Comparison of ENCODE assay signal across 15 cellular contexts in the genomic region with DNA sequence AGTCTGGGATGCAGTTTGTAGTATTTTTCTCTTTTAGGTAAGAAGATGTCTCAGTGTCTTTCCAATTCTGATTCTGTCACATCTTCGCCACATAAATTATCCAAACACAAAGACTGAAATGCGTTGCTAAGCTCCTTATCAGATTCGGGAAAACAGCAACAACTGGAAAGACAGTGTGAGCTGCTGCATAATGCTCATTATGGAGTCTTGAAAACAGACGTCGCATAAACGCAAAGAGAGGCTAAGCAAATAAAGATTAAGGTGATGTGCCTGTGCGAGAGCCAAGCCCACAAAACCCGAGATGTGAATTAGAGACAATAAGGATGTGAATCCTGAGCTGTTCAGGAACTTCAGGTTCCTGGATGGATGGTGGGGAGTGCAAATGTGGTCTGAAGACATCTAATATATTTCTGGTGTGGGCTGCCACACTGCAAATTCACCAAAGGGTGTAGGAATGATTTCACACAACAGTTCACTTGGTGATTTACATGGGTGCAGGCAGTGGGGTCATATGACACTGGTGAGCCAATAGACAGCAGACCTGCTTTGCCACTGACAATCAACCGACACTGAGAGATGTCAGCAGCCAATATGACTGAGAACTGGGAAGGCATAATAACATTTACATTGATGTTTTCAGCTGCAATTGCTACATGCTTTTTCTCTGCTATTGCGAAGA.
A peak's percentile ranks its signal among the peaks of the same experiment; 100 is the strongest.
DNase-seq lines count a peak whose midpoint lies in the region; ATAC-seq and TF ChIP-seq lines count a peak whose summit lies in the region.
"Had no signal": no experiment of that assay in that cellular context is flagged by ENCODE, and none has a peak within 500 bp of the region (broad histone marks: within the 10 kb centered on the region; RNA-seq: fewer than 3 reads in every experiment).

No MANE protein-coding gene starts in this region.

- H3K27ac ChIP-seq in OCI-LY1 (ENCODE audit: low read depth, low read length, poor library complexity, severe bottlenecking) (no peak overlapping the region), GM23248 (no peak overlapping the region), right lobe of liver (no peak overlapping the region)
- H3K27ac ChIP-seq: HL-60 had no signal

- no peaks in the 10 kb centered on the region for H3K9me2 ChIP-seq in OCI-LY1 (ENCODE audit: low read depth, low read length)
- H3K9me2 ChIP-seq in GM23248 (ENCODE audit: insufficient read depth) = no peaks in the 10 kb centered on the region

- H3K4me2 ChIP-seq in OCI-LY1 (ENCODE audit: low read length) = peak overlapping the region; percentile 47; the same call in 1 of the 2 replicates
- no peak overlapping the region for H3K4me2 ChIP-seq in GM23248 (ENCODE audit: unreplicated experiment)

- H3K9ac ChIP-seq in OCI-LY1 (ENCODE audit: low read length) (no peak overlapping the region), GM23248 (no peak overlapping the region)

- 89 to 90% methylated on average over 10 of the region's 10 CpGs for whole genome bisulfite sequencing in GM23248 (ENCODE audit: low coverage in 1 of 2, low lambda C conversion rate in 2 of 2, missing lambda C conversion rate in 2 of 2), 2 experiments
- WGBS in right lobe of liver (ENCODE audit: insufficient coverage, low coverage, low lambda C conversion rate, missing lambda C conversion rate) = 50% methylated on average over 10 of the region's 10 CpGs

- TF ChIP-seq CTCF in LNCaP clone FGC (IDR thresholded peaks at IDR 0.05; ENCODE audit: control insufficient read depth, extremely low read depth, insufficient read depth) = no peak
- TF ChIP-seq CTCF in OCI-LY1 (IDR thresholded peaks at IDR 0.05; ENCODE audit: low read length) = no peak
- no peak for TF ChIP-seq CTCF in right lobe of liver (IDR thresholded peaks at IDR 0.05)

- no peak overlapping the region for H3K4me3 ChIP-seq in LNCaP clone FGC (ENCODE audit: low read depth, low read length)
- H3K4me3 ChIP-seq in OCI-LY1 (ENCODE audit: low read depth, low read length, poor library complexity, severe bottlenecking) = peak overlapping the region; percentile 27
- H3K4me3 ChIP-seq in GM23248 = no peak overlapping the region
- H3K4me3 ChIP-seq in right lobe of liver = no peak overlapping the region

- peaks cover 8% of the 10 kb centered on the region for H3K4me1 ChIP-seq in OCI-LY1 (ENCODE audit: insufficient read depth, low read length, severe bottlenecking)
- H3K4me1 ChIP-seq in GM23248 (ENCODE audit: insufficient read depth) = peaks cover 36% of the 10 kb centered on the region
- H3K4me1 ChIP-seq in right lobe of liver = peaks cover 0 to 14% (median 4%) of the 10 kb centered on the region in 4 donors

- H3K27me3 ChIP-seq in OCI-LY1 (ENCODE audit: insufficient read depth, low read length) (no peaks in the 10 kb centered on the region), GM23248 (replicated peaks; ENCODE audit: insufficient read depth) (no peaks in the 10 kb centered on the region), right lobe of liver (no peaks in the 10 kb centered on the region)

- intact Hi-C loops in left colon (cut with DNase I, micrococcal nuclease) = loop anchor here in 1 of 2 donors (5.0 kb wide), 1 partner anchor 177 kb away; no protein-coding TSS in a partner anchor
- intact Hi-C loops in right lobe of liver (cut with DNase I) = no loop called here

- H3K9me3 ChIP-seq in OCI-LY1 (ENCODE audit: low read length) = no peaks in the 10 kb centered on the region
- no peaks in the 10 kb centered on the region for H3K9me3 ChIP-seq in GM23248 (ENCODE audit: low read depth)
- no peaks in the 10 kb centered on the region for H3K9me3 ChIP-seq in right lobe of liver

- in situ Hi-C loops in GM23248 (cut with MboI) = no loop called here

- H3K36me3 ChIP-seq in OCI-LY1 (ENCODE audit: insufficient read depth, low read length) = no peaks in the 10 kb centered on the region
- no peaks in the 10 kb centered on the region for H3K36me3 ChIP-seq in GM23248 (ENCODE audit: low read depth)
- H3K36me3 ChIP-seq in right lobe of liver = no peaks in the 10 kb centered on the region

- peak; percentile 53 for DNase-seq in DMS153 (lab: John Stamatoyannopoulos, UW)
- DNase-seq in LNCaP clone FGC (ENCODE audit: low read depth) = peak; percentile 28
- no peak for DNase-seq in left colon
- DNase-seq in GM23248 = no peak
- DNase-seq in inferior parietal cortex (ENCODE audit: extremely low spot score) = no peak
- DNase-seq in right lobe of liver = no peak
- DNase-seq: activated CD4-positive, alpha-beta T cell treated with anti-CD3 and anti-CD28 coated beads for 36 hours; GOT3; naive thymus-derived CD4-positive, alpha-beta T cell; stimulated activated naive CD4-positive, alpha-beta T cell treated with Interleukin-2 at 50 U/mL for 16 hours; T-cell had no signal

- no peaks in the 10 kb centered on the region for H3K79me2 ChIP-seq in OCI-LY1 (ENCODE audit: insufficient read depth, low read length)
- no peaks in the 10 kb centered on the region for H3K79me2 ChIP-seq in GM23248 (ENCODE audit: insufficient read depth)

- no peaks in the 10 kb centered on the region for H3F3A ChIP-seq in OCI-LY1 (ENCODE audit: insufficient read depth, low read length)
- H3F3A ChIP-seq in GM23248 (ENCODE audit: insufficient read depth) = peaks cover 38% of the 10 kb centered on the region; the same call in 1 of the 2 replicates

- no peak for TF ChIP-seq POLR2A in right lobe of liver (IDR thresholded peaks at IDR 0.05)

- no peak overlapping the region for H2AFZ ChIP-seq in OCI-LY1 (ENCODE audit: low read length)
- H2AFZ ChIP-seq in GM23248 = no peak overlapping the region

- no peaks in the 10 kb centered on the region for H4K20me1 ChIP-seq in OCI-LY1 (ENCODE audit: insufficient read depth, low read length)
- H4K20me1 ChIP-seq in GM23248 (ENCODE audit: insufficient read depth) = no peaks in the 10 kb centered on the region

- ATAC-seq in left colon = peak; percentile 59
- ATAC-seq in GM18520 (IDR thresholded peaks at IDR 0.05; ENCODE audit: unreplicated experiment) = no peak
- no peak for ATAC-seq in right lobe of liver
- ATAC-seq: activated CD4-positive, alpha-beta T cell treated with anti-CD3 and anti-CD28 coated beads for 36 hours; left lobe of liver; naive thymus-derived CD4-positive, alpha-beta T cell; T-cell had no signal

Comparison
In these comparisons a context has a peak if more than half of its experiments do, and no peak if none do; other contexts are left out.
1. DNase-seq: peak in DMS153 (single experiment) and LNCaP clone FGC (single experiment); none in left colon (0 of 2), GM23248 (single experiment), inferior parietal cortex (single experiment) and right lobe of liver (0 of 3).